ENCODE assay signal across 8 cellular contexts in the genomic region with DNA sequence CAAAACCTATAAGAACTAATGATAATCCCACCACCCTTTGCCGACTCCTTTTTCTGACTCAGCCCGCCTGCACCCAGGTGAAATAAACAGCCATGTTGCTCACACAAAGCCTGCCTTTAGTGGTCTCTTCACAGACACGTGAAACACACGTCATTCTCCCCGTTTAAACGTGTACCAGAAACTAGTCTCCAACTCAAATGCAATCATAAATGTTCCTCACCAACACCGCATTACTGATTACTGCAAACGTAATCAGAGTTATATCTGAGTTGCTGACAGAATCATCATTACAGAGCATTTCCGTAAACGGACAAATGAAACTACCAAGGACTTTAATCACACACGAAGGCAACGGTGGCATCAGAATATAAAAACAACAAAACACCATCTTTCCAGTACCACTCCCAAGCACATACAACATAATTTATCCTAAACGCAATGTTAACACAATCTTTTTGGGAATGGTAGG. TPM values are rescaled to one million over a fixed set of nuclear protein-coding genes. Genes with fewer than 3 reads are reported as not detected.
A peak's percentile ranks its signal among the peaks of the same experiment; 100 is the strongest.
DNase-seq lines count a peak whose midpoint lies in the region; ATAC-seq, FAIRE-seq and TF ChIP-seq lines count a peak whose summit lies in the region.

No MANE protein-coding gene starts in this region.

- CTCF ChIA-PET in A549 (lab: Yijun Ruan, JAX), result no interaction called here

- H3K4me3 Mint-ChIP-seq in activated naive CD8-positive, alpha-beta T cell treated with anti-CD3 and anti-CD28 coated beads for 36 hours, result peak overlapping the region; percentile 91

- TF ChIP-seq CTCF in A549 (IDR thresholded peaks at IDR 0.05) (no peak), spleen (IDR thresholded peaks at IDR 0.05 in 8 of 11, conservative IDR thresholded peaks at IDR 0.05 in 3 of 11) (no peak)

- POLR2A ChIA-PET in A549 (lab: Yijun Ruan, JAX), result no interaction called here

- 2% methylated on average over 13 of the region's 13 CpGs for WGBS in A549 (ENCODE audit: missing lambda C conversion rate)
- WGBS in spleen, 5 donors, result 0 to 1% (median 1%) methylated on average over 13 of the region's 13 CpGs

- H3K36me3 ChIP-seq in SJSA1 (peaks cover 65% of the 10 kb centered on the region), iPS-18a (ENCODE audit: control insufficient read depth, low read depth, low read length) (peaks cover 40% of the 10 kb centered on the region), spleen (peaks cover 4 to 41% (median 26%) of the 10 kb centered on the region in 6 donors)

- H3K36me3 Mint-ChIP-seq in activated naive CD8-positive, alpha-beta T cell treated with anti-CD3 and anti-CD28 coated beads for 36 hours, result peaks cover 75% of the 10 kb centered on the region

- H3K4me1 ChIP-seq in A549 (peaks cover 44% of the 10 kb centered on the region), SJSA1 (replicated peaks) (peaks cover 13% of the 10 kb centered on the region; the same call in 1 of the 2 replicates), iPS-18a (ENCODE audit: control insufficient read depth, low read depth, low read length) (peaks cover 8% of the 10 kb centered on the region), spleen (peaks cover 34 to 77% (median 60%) of the 10 kb centered on the region in 6 donors)

- TF ChIP-seq POLR2A in A549 (IDR thresholded peaks at IDR 0.05; ENCODE audit: low read length), result no peak
- peak in 2 of 3 donors; percentile 24 to 52 for TF ChIP-seq POLR2A in spleen (IDR thresholded peaks at IDR 0.05)

- peak overlapping the region; percentile 95 for H3K27ac Mint-ChIP-seq in activated naive CD8-positive, alpha-beta T cell treated with anti-CD3 and anti-CD28 coated beads for 36 hours

- H3K27me3 Mint-ChIP-seq in activated naive CD8-positive, alpha-beta T cell treated with anti-CD3 and anti-CD28 coated beads for 36 hours, result no peaks in the 10 kb centered on the region

- intact Hi-C loops in spleen (cut with DNase I; ENCODE audit: low total_unique reads), result no loop called here

- peak overlapping the region; percentile 90 for H3K4me2 ChIP-seq in A549

- H3K9me3 ChIP-seq in A549 (no peaks in the 10 kb centered on the region), SJSA1 (replicated peaks) (no peaks in the 10 kb centered on the region), iPS-18a (ENCODE audit: control insufficient read depth, low read depth, low read length) (no peaks in the 10 kb centered on the region), spleen (no peaks in the 10 kb centered on the region)

- H3K27ac ChIP-seq in A549 (peak overlapping the region; percentile 91 to 97), SJSA1 (peak overlapping the region; percentile 96), iPS-18a (ENCODE audit: low read length) (peak overlapping the region; percentile 29), spleen (peak overlapping the region; percentile 99 to 100 (median 100))

- no peaks in the 10 kb centered on the region for H3K27me3 ChIP-seq in SJSA1 (replicated peaks)
- no peaks in the 10 kb centered on the region for H3K27me3 ChIP-seq in iPS-18a (ENCODE audit: control insufficient read depth, insufficient read depth, low read length)
- H3K27me3 ChIP-seq in spleen (replicated peaks in 1 of 7), result no peaks in the 10 kb centered on the region

- ATAC-seq in A549 (peak in 1 of 2 experiments; percentile 9; a peak in 1 of 6 replicates), GM18868 (IDR thresholded peaks at IDR 0.05; ENCODE audit: unreplicated experiment) (peak; percentile 26)

- H3K4me1 Mint-ChIP-seq in activated naive CD8-positive, alpha-beta T cell treated with anti-CD3 and anti-CD28 coated beads for 36 hours, result peaks cover 38% of the 10 kb centered on the region

- DNase-seq in A549 (ENCODE audit: low read depth in 1 of 2, low spot score in 1 of 2), result peak in 1 of 2 experiments; percentile 63
- peak in 1 of 2 experiments; percentile 44 for DNase-seq in SJSA1 (ENCODE audit: low read depth in 1 of 2, low spot score in 2 of 2)
- DNase-seq in activated naive CD8-positive, alpha-beta T cell treated with anti-CD3 and anti-CD28 coated beads for 36 hours, result peak; percentile 70
- no peak for DNase-seq in spleen
- DNase-seq in GF-D8 (lab: John Stamatoyannopoulos, UW), result no peak
- no peak for DNase-seq in frontal cortex (ENCODE audit: low spot score in 2 of 2)

- no peaks in the 10 kb centered on the region for H3K9me3 Mint-ChIP-seq in activated naive CD8-positive, alpha-beta T cell treated with anti-CD3 and anti-CD28 coated beads for 36 hours

- no peak for TF ChIP-seq RAD21 in A549 (conservative IDR thresholded peaks at IDR 0.05 in 1 of 2, IDR thresholded peaks at IDR 0.05 in 1 of 2)

- TF ChIP-seq EP300 in A549 (IDR thresholded peaks at IDR 0.05), result no peak

- H3K4me3 ChIP-seq in A549 (peak overlapping the region; percentile 77), SJSA1 (peak overlapping the region; percentile 92), iPS-18a (ENCODE audit: low read length) (peak overlapping the region; percentile 97), spleen (peak overlapping the region; percentile 60 to 93 (median 76))

- peak overlapping the region; percentile 97 for H3K9ac ChIP-seq in iPS-18a (ENCODE audit: low read length)

- no peak for FAIRE-seq in A549 (lab: Jason Lieb, UNC)
- FAIRE-seq in frontal cortex (lab: Jason Lieb, UNC), result no peak

TF ChIP-seq in A549, 52 proteins besides CTCF, POLR2A, EP300 and RAD21:
- no peak for TF ChIP-seq FOXS1 (CRISPR knock-in tag; IDR thresholded peaks at IDR 0.05)
- 0 out of 2 replicates have a peak, but pooled peaks have one; percentile 14 for TF ChIP-seq PHF8 (IDR thresholded peaks at IDR 0.05; ENCODE audit: borderline replicate concordance, low read depth)
- no peak for TF ChIP-seq MAFK (IDR thresholded peaks at IDR 0.05; ENCODE audit: partially characterized antibody)
- no peak for TF ChIP-seq SREBF2 (IDR thresholded peaks at IDR 0.05)
- TF ChIP-seq ZFP36 (IDR thresholded peaks at IDR 0.05; ENCODE audit: borderline replicate concordance, partially characterized antibody), result no peak
- TF ChIP-seq BHLHE40 (IDR thresholded peaks at IDR 0.05; ENCODE audit: low read depth, low read length), result peak; percentile 7; the same call in 1 of the 2 replicates

RNA-seq across cellular contexts. Expression of a gene that starts 1.9 kb away (rescaled TPM):
- 85.4 and 88.3 TPM in 2 replicates for polyA plus RNA-seq in A549 (2011; rRNA removed)
- polyA plus RNA-seq in A549 (2012; cell fraction: cytosol; rRNA removed), result 14.6 and 15.5 TPM in 2 replicates
- 26.7 and 60.2 TPM in 2 replicates for polyA plus RNA-seq in A549 (2012; cell fraction: nucleus; rRNA removed)
- 35.5 to 39.8 TPM (median 36.5 TPM) in 3 replicates for polyA plus RNA-seq in A549 (2017; fragmentation: RNase III; extraction: RNeasy Plus Mini Kit Qiagen cat#74134 plus additional on column Dnase treatment)
- 30.6 and 39.8 TPM in 2 replicates for polyA minus RNA-seq in A549 (2011; rRNA and poly(A)+ RNA removed)
- total RNA-seq in SJSA1 (2014; rRNA removed; shearing (Covaris generic)), result 39.6 and 126 TPM in 2 replicates
- total RNA-seq in activated naive CD8-positive, alpha-beta T cell treated with anti-CD3 and anti-CD28 coated beads for 36 hours, result 10 to 100 TPM; 64.5 to 70.2 TPM
- total RNA-seq in spleen, result 100 to 1,000 TPM; 161 to 326 (median 210) TPM
- polyA plus RNA-seq in spleen, result 100 to 1,000 TPM; 314 to 737 (median 640) TPM
- 182 TPM for total RNA-seq in frontal cortex

RNA-seq across cellular contexts. Expression of a gene that starts 26.3 kb away (rescaled TPM):
- polyA plus RNA-seq in A549 (2011; rRNA removed), result 62.6 and 75.6 TPM in 2 replicates
- 18.4 and 23.3 TPM in 2 replicates for polyA plus RNA-seq in A549 (2012; cell fraction: cytosol; rRNA removed)
- 8.2 and 13.7 TPM in 2 replicates for polyA plus RNA-seq in A549 (2012; cell fraction: nucleus; rRNA removed)
- 27.5 to 30.3 TPM (median 29.0 TPM) in 3 replicates for polyA plus RNA-seq in A549 (2017; fragmentation: RNase III; extraction: RNeasy Plus Mini Kit Qiagen cat#74134 plus additional on column Dnase treatment)
- polyA minus RNA-seq in A549 (2011; rRNA and poly(A)+ RNA removed), result 10.4 and 11.4 TPM in 2 replicates
- 20.8 and 30.4 TPM in 2 replicates for total RNA-seq in SJSA1 (2014; rRNA removed; shearing (Covaris generic))
- total RNA-seq in activated naive CD8-positive, alpha-beta T cell treated with anti-CD3 and anti-CD28 coated beads for 36 hours, result 10 to 100 TPM; 34.0 to 41.1 TPM
- total RNA-seq in spleen, result 100 to 1,000 TPM in 1 of 7 donors, 10 to 100 TPM in 6; 24.0 to 180 (median 35.8) TPM
- polyA plus RNA-seq in spleen, result 10 to 100 TPM; 20.3 to 37.5 (median 22.3) TPM
- total RNA-seq in frontal cortex, result 46.5 TPM

RNA-seq across cellular contexts. Expression of a gene that starts 26.6 kb away (rescaled TPM):
- polyA plus RNA-seq in A549 (2011; rRNA removed) (103 and 127 TPM in 2 replicates), A549 (2017; fragmentation: RNase III; extraction: RNeasy Plus Mini Kit Qiagen cat#74134 plus additional on column Dnase treatment) (47.0 to 49.5 TPM (median 47.3 TPM) in 3 replicates), spleen (10 to 100 TPM; 18.9 to 24.5 (median 20.1) TPM)
- polyA plus RNA-seq in A549 (2012; cell fraction: cytosol; rRNA removed), result 72.7 and 77.0 TPM in 2 replicates
- polyA plus RNA-seq in A549 (2012; cell fraction: nucleus; rRNA removed), result 53.4 and 93.1 TPM in 2 replicates
- polyA minus RNA-seq in A549 (2011; rRNA and poly(A)+ RNA removed), result 65.9 and 77.4 TPM in 2 replicates
- 25.3 and 31.7 TPM in 2 replicates for total RNA-seq in SJSA1 (2014; rRNA removed; shearing (Covaris generic))
- total RNA-seq in activated naive CD8-positive, alpha-beta T cell treated with anti-CD3 and anti-CD28 coated beads for 36 hours, result 10 to 100 TPM; 30.2 to 33.9 TPM
- total RNA-seq in spleen (10 to 100 TPM; 17.2 to 26.4 (median 20.6) TPM), frontal cortex (33.4 TPM)

RNA-seq across cellular contexts. Expression of a gene that starts 50.9 kb away (rescaled TPM):
- polyA plus RNA-seq in A549 (2011; rRNA removed) (439 and 494 TPM in 2 replicates), A549 (2017; fragmentation: RNase III; extraction: RNeasy Plus Mini Kit Qiagen cat#74134 plus additional on column Dnase treatment) (401 to 422 TPM (median 419 TPM) in 3 replicates), spleen (10 to 100 TPM; 25.9 to 48.4 (median 39.9) TPM)
- 110 and 135 TPM in 2 replicates for polyA plus RNA-seq in A549 (2012; cell fraction: cytosol; rRNA removed)
- 52.0 and 65.2 TPM in 2 replicates for polyA plus RNA-seq in A549 (2012; cell fraction: nucleus; rRNA removed)
- 440 and 450 TPM in 2 replicates for polyA minus RNA-seq in A549 (2011; rRNA and poly(A)+ RNA removed)
- total RNA-seq in SJSA1 (2014; rRNA removed; shearing (Covaris generic)), result 308 and 508 TPM in 2 replicates
- total RNA-seq in activated naive CD8-positive, alpha-beta T cell treated with anti-CD3 and anti-CD28 coated beads for 36 hours, result 100 to 1,000 TPM; 549 to 557 TPM
- total RNA-seq in spleen (100 to 1,000 TPM in 6 of 7 donors, 10 to 100 TPM in 1; 94.4 to 151 (median 138) TPM), frontal cortex (437 TPM)

Comparison
In these comparisons a context has a peak if more than half of its experiments do, and no peak if none do; other contexts are left out.
1. H3K27ac ChIP-seq: peak in every context shown above with its lines; median percentile 100 in spleen; 96 in SJSA1; 94 in A549; 29 in iPS-18a.